8 cellular contexts compared by ENCODE assay signal in genomic region chr10:124992462-124993344, GRCh38. TPM values are rescaled to one million over a fixed set of nuclear protein-coding genes. Genes with fewer than 3 reads are reported as not detected.
DNase-seq lines count a peak whose midpoint lies in the region; ATAC-seq and TF ChIP-seq lines count a peak whose summit lies in the region.

No MANE protein-coding gene starts in this region.

- H3K27me3 Mint-ChIP-seq in activated naive CD8-positive, alpha-beta T cell treated with anti-CD3 and anti-CD28 coated beads, Interleukin-2, amount 10 ng/mL, durations not matched to agents 7 days and 5 days: no peaks in the 10 kb centered on the region
- H3K27me3 Mint-ChIP-seq in activated naive CD8-positive, alpha-beta T cell treated with anti-CD3 and anti-CD28 coated beads for 36 hours: no peaks in the 10 kb centered on the region
- H3K27me3 Mint-ChIP-seq in T-helper 2 cell treated with Interferon-gamma antibody and Interleukin-4, amounts not matched to agents 5 μg/mL and 100 μg/mL, for 36 hours (ENCODE audit: low read depth): no peaks in the 10 kb centered on the region

- no peaks in the 10 kb centered on the region for H3K9me3 Mint-ChIP-seq in activated naive CD8-positive, alpha-beta T cell treated with anti-CD3 and anti-CD28 coated beads, Interleukin-2, amount 10 ng/mL, durations not matched to agents 7 days and 5 days
- no peaks in the 10 kb centered on the region for H3K9me3 Mint-ChIP-seq in activated naive CD8-positive, alpha-beta T cell treated with anti-CD3 and anti-CD28 coated beads for 36 hours
- no peaks in the 10 kb centered on the region for H3K9me3 Mint-ChIP-seq in T-helper 2 cell treated with Interferon-gamma antibody and Interleukin-4, amounts not matched to agents 5 μg/mL and 100 μg/mL, for 36 hours

- no peak for ATAC-seq in activated naive CD8-positive, alpha-beta T cell treated with anti-CD3 and anti-CD28 coated beads, Interleukin-2, amount 10 ng/mL, durations not matched to agents 7 days and 5 days (ENCODE audit: low read depth)
- ATAC-seq in HG03280 (IDR thresholded peaks at IDR 0.05; ENCODE audit: unreplicated experiment): peak; percentile 58

- TF ChIP-seq POLR2A in Peyer's patch (IDR thresholded peaks at IDR 0.05) (no peak), transverse colon (IDR thresholded peaks at IDR 0.05) (no peak)

- WGBS in transverse colon (ENCODE audit: low coverage in 1 of 2), 2 donors: 53 to 68% methylated on average over 4 to 20 of the region's 20 CpGs

- intact Hi-C loops in transverse colon (cut with DNase I; ENCODE audit: low total_unique reads): loop anchor here (1.0 kb wide), 1 partner anchor 49 kb away; no protein-coding TSS in a partner anchor

- POLR2A ChIA-PET in activated naive CD8-positive, alpha-beta T cell treated with anti-CD3 and anti-CD28 coated beads, Interleukin-2, amount 10 ng/mL, durations not matched to agents 7 days and 5 days (lab: Charles Lee): interaction anchor here (0.7 to 1.3 kb wide), 2 partner anchors 11 to 450 kb away, joined by 3 to 5 read pairs; no protein-coding TSS in a partner anchor

- peaks cover 4% of the 10 kb centered on the region for H3K36me3 Mint-ChIP-seq in activated naive CD8-positive, alpha-beta T cell treated with anti-CD3 and anti-CD28 coated beads, Interleukin-2, amount 10 ng/mL, durations not matched to agents 7 days and 5 days
- H3K36me3 Mint-ChIP-seq in activated naive CD8-positive, alpha-beta T cell treated with anti-CD3 and anti-CD28 coated beads for 36 hours: peaks cover 11% of the 10 kb centered on the region
- peaks cover 2% of the 10 kb centered on the region for H3K36me3 Mint-ChIP-seq in T-helper 2 cell treated with Interferon-gamma antibody and Interleukin-4, amounts not matched to agents 5 μg/mL and 100 μg/mL, for 36 hours (ENCODE audit: low read depth)

- peak; percentile 32 for DNase-seq in activated naive CD8-positive, alpha-beta T cell treated with anti-CD3 and anti-CD28 coated beads, Interleukin-2, amount 10 ng/mL, durations not matched to agents 7 days and 5 days
- DNase-seq in activated naive CD8-positive, alpha-beta T cell treated with anti-CD3 and anti-CD28 coated beads for 36 hours: no peak
- peak in 2 of 3 donors; percentile 36 to 69 for DNase-seq in Peyer's patch
- peak; percentile 58 for DNase-seq in ecto neural progenitor cell (ENCODE audit: low spot score)
- DNase-seq in lung microvascular endothelial cell (ENCODE audit: low read depth in 2 of 2): peak; percentile 64 to 65
- DNase-seq in transverse colon: peak; percentile 54
- no peak for DNase-seq in T-helper 2 cell treated with Interferon-gamma antibody and Interleukin-4, amounts not matched to agents 5 μg/mL and 100 μg/mL, for 36 hours (ENCODE audit: low spot score)

- H3K27ac ChIP-seq in Peyer's patch: no peak overlapping the region
- H3K27ac ChIP-seq in transverse colon: peak overlapping the region in 2 of 4 donors; percentile 7 to 38

- peaks cover 0 to 90% (median 0%) of the 10 kb centered on the region in 3 donors for H3K36me3 ChIP-seq in Peyer's patch
- peaks cover 0 to 42% (median 19%) of the 10 kb centered on the region in 4 donors for H3K36me3 ChIP-seq in transverse colon

- in situ Hi-C loops in transverse colon (cut with MboI; ENCODE audit: low pct_ligation_motif_present in 1 of 4, low pct_unique_long_range_greater_than_20kb in 1 of 4, low sequenced_read_pairs in 3 of 4): no loop called here

- H3K4me1 ChIP-seq in Peyer's patch (no peaks in the 10 kb centered on the region), transverse colon (no peaks in the 10 kb centered on the region)

- H3K4me3 ChIP-seq in Peyer's patch (no peak overlapping the region), transverse colon (no peak overlapping the region)

- TF ChIP-seq CTCF in Peyer's patch (IDR thresholded peaks at IDR 0.05): peak in 5 of 6 experiments; percentile 52 to 77 (median 68)
- TF ChIP-seq CTCF in transverse colon (IDR thresholded peaks at IDR 0.05): peak; percentile 67 to 84 (median 74)

- no peak overlapping the region for H3K4me3 Mint-ChIP-seq in activated naive CD8-positive, alpha-beta T cell treated with anti-CD3 and anti-CD28 coated beads, Interleukin-2, amount 10 ng/mL, durations not matched to agents 7 days and 5 days
- H3K4me3 Mint-ChIP-seq in activated naive CD8-positive, alpha-beta T cell treated with anti-CD3 and anti-CD28 coated beads for 36 hours: no peak overlapping the region
- no peak overlapping the region for H3K4me3 Mint-ChIP-seq in T-helper 2 cell treated with Interferon-gamma antibody and Interleukin-4, amounts not matched to agents 5 μg/mL and 100 μg/mL, for 36 hours

- H3K4me1 Mint-ChIP-seq in activated naive CD8-positive, alpha-beta T cell treated with anti-CD3 and anti-CD28 coated beads, Interleukin-2, amount 10 ng/mL, durations not matched to agents 7 days and 5 days: no peaks in the 10 kb centered on the region
- H3K4me1 Mint-ChIP-seq in activated naive CD8-positive, alpha-beta T cell treated with anti-CD3 and anti-CD28 coated beads for 36 hours: peaks cover 5% of the 10 kb centered on the region
- no peaks in the 10 kb centered on the region for H3K4me1 Mint-ChIP-seq in T-helper 2 cell treated with Interferon-gamma antibody and Interleukin-4, amounts not matched to agents 5 μg/mL and 100 μg/mL, for 36 hours (ENCODE audit: low read depth)

- no peak for TF ChIP-seq EP300 in transverse colon (IDR thresholded peaks at IDR 0.05; ENCODE audit: low read depth)

- no peaks in the 10 kb centered on the region for H3K9me3 ChIP-seq in Peyer's patch
- no peaks in the 10 kb centered on the region for H3K9me3 ChIP-seq in transverse colon

- no peak overlapping the region for H3K27ac Mint-ChIP-seq in activated naive CD8-positive, alpha-beta T cell treated with anti-CD3 and anti-CD28 coated beads, Interleukin-2, amount 10 ng/mL, durations not matched to agents 7 days and 5 days
- H3K27ac Mint-ChIP-seq in activated naive CD8-positive, alpha-beta T cell treated with anti-CD3 and anti-CD28 coated beads for 36 hours: no peak overlapping the region
- no peak overlapping the region for H3K27ac Mint-ChIP-seq in T-helper 2 cell treated with Interferon-gamma antibody and Interleukin-4, amounts not matched to agents 5 μg/mL and 100 μg/mL, for 36 hours

- H3K27me3 ChIP-seq in Peyer's patch: no peaks in the 10 kb centered on the region
- H3K27me3 ChIP-seq in transverse colon: no peaks in the 10 kb centered on the region

RNA-seq across cellular contexts. Expression of gene ZRANB1, which starts 50.8 kb away (rescaled TPM):
- total RNA-seq in activated naive CD8-positive, alpha-beta T cell treated with anti-CD3 and anti-CD28 coated beads, Interleukin-2, amount 10 ng/mL, durations not matched to agents 7 days and 5 days: 10 to 100 TPM; 15.3 to 15.8 TPM
- total RNA-seq in activated naive CD8-positive, alpha-beta T cell treated with anti-CD3 and anti-CD28 coated beads for 36 hours: 10 to 100 TPM; 11.5 to 12.6 TPM
- total RNA-seq in Peyer's patch: 10 to 100 TPM; 10.7 to 18.8 (median 15.5) TPM
- 15.3 and 20.8 TPM in 2 replicates for total RNA-seq in lung microvascular endothelial cell
- 10 to 100 TPM in 3 of 4 donors, 1 to 10 TPM in 1; 8.4 to 24.0 (median 16.8) TPM for total RNA-seq in transverse colon

Comparison
In these comparisons a context has a peak if more than half of its experiments do, and no peak if none do; other contexts are left out.
1. DNase-seq: peak in activated naive CD8-positive, alpha-beta T cell treated with anti-CD3 and anti-CD28 coated beads, Interleukin-2, amount 10 ng/mL, durations not matched to agents 7 days and 5 days (single experiment), Peyer's patch (2 of 3), ecto neural progenitor cell (single experiment), lung microvascular endothelial cell (2 of 2) and transverse colon (single experiment); none in activated naive CD8-positive, alpha-beta T cell treated with anti-CD3 and anti-CD28 coated beads for 36 hours (single experiment) and T-helper 2 cell treated with Interferon-gamma antibody and Interleukin-4, amounts not matched to agents 5 μg/mL and 100 μg/mL, for 36 hours (single experiment).